ENCODE assay signal across 7 cellular contexts in genomic region chr19:48927692-48928091, GRCh38. TPM values are rescaled to one million over a fixed set of nuclear protein-coding genes. Genes with fewer than 3 reads are reported as not detected.
"Had no signal": no experiment of that assay in that cellular context is flagged by ENCODE, and none has a peak within 500 bp of the region (broad histone marks: within the 10 kb centered on the region; RNA-seq: fewer than 3 reads in every experiment).

No MANE protein-coding gene starts in this region.

RNA-seq across cellular contexts. Expression of gene DHDH, which starts 5.8 kb away (rescaled TPM):
- total RNA-seq: activated B cell treated with CpG ODN at 0.5 μM for 24 hours; activated T-cell treated with anti-CD3 and anti-CD28 coated beads, Interleukin-2, amount 50 U/mL, for 4 hours; activated T-helper 1 cell treated with anti-CD3 and anti-CD28 coated beads, Interleukin-12 subunit alpha, Interleukin-12 subunit beta, Interleukin-2, Interleukin-4 antibody, amounts not matched to agents 30 ng/mL and 10 ng/mL and 1 ng/mL, durations not matched to agents 14 hours and 24 hours and 36 hours had no signal

RNA-seq across cellular contexts. Expression of gene TULP2, which starts 29.1 kb away (rescaled TPM):
- total RNA-seq: activated B cell treated with CpG ODN at 0.5 μM for 24 hours; activated T-helper 1 cell treated with anti-CD3 and anti-CD28 coated beads, Interleukin-12 subunit alpha, Interleukin-12 subunit beta, Interleukin-2, Interleukin-4 antibody, amounts not matched to agents 30 ng/mL and 10 ng/mL and 1 ng/mL, durations not matched to agents 14 hours and 24 hours and 36 hours; bronchial epithelial cell; PC-9; SJSA1; T-helper 17 cell had no signal
